ENCODE assay signal across 1 cellular context in the genomic region with DNA sequence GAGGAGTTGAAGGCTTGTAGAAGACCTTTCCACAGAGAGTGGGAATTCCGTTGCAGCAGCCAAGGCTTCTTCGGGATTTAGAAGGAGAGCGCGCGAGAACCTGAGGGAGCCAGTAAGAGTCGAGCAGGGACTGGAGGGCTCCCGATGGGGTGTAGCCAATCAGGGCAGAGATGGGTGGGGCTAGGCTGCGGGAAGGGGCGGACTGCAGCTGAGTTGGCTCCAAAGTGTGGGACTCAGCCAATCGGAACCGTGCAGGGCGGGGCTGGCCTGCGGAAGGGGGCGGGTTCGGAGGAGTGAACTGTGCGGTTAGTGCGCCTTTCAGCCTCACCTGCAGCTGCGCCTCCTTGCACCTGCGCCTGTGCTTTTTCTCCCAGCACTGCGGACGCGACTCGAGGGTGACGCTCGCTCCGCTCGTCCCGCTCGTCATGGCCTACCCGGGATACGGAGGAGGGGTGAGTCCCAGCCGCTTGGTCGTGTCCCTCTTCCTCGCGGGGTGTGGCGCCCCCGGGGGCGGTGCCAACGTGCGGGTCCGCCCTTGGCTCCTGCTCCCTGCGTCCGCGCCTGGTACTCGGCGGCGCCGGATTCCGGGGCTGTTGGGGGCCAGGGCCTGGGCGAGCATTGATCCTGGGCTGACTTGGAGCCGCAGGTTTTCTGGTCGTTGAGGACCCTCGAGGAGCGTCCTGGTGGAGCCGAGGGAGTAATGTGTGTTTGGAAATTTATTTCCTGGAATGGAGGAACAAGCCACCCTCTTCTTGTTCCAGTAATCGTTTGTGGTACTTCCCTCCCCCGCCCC.
TF ChIP-seq lines count a peak whose summit lies in the region.

A gene with protein sequence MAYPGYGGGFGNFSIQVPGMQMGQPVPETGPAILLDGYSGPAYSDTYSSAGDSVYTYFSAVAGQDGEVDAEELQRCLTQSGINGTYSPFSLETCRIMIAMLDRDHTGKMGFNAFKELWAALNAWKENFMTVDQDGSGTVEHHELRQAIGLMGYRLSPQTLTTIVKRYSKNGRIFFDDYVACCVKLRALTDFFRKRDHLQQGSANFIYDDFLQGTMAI (plus strand): TSS at position 309 of the 793 bp plus-strand sequence. CDS start 117 bp downstream, at position 426.

TF ChIP-seq in A549, 52 proteins besides CTCF, POLR2A, EP300 and RAD21 (continued from another document):
- TF ChIP-seq, protein P1, sequence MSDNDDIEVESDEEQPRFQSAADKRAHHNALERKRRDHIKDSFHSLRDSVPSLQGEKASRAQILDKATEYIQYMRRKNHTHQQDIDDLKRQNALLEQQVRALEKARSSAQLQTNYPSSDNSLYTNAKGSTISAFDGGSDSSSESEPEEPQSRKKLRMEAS (IDR thresholded peaks at IDR 0.05): peak; percentile 45; the same call in 1 of the 2 replicates
- TF ChIP-seq SMC3 (IDR thresholded peaks at IDR 0.05): no peak
- TF ChIP-seq, protein P2, sequence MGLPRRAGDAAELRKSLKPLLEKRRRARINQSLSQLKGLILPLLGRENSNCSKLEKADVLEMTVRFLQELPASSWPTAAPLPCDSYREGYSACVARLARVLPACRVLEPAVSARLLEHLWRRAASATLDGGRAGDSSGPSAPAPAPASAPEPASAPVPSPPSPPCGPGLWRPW (IDR thresholded peaks at IDR 0.05): no peak
- no peak for TF ChIP-seq KDM5A (IDR thresholded peaks at IDR 0.05)
- no peak for TF ChIP-seq CEBPB (IDR thresholded peaks at IDR 0.05)
- TF ChIP-seq ELK1 (IDR thresholded peaks at IDR 0.05; ENCODE audit: low read depth, low read length): no peak
- TF ChIP-seq GATA3 (IDR thresholded peaks at IDR 0.05; ENCODE audit: borderline replicate concordance): no peak
- no peak for TF ChIP-seq ZNF302 (CRISPR knock-in tag; IDR thresholded peaks at IDR 0.05)
- TF ChIP-seq ZFP36 (IDR thresholded peaks at IDR 0.05; ENCODE audit: borderline replicate concordance, partially characterized antibody): no peak
- no peak for TF ChIP-seq FOSL2 (IDR thresholded peaks at IDR 0.05)
- TF ChIP-seq FOSL2 (CRISPR knock-in tag; IDR thresholded peaks at IDR 0.05): no peak
- no peak for TF ChIP-seq NFE2L2 (conservative IDR thresholded peaks at IDR 0.05; ENCODE audit: low read length)
- TF ChIP-seq CBX8 (IDR thresholded peaks at IDR 0.05): no peak
- TF ChIP-seq NPAS2 (CRISPR knock-in tag; IDR thresholded peaks at IDR 0.05; ENCODE audit: borderline replicate concordance): no peak
- TF ChIP-seq ZSCAN20 (CRISPR knock-in tag; IDR thresholded peaks at IDR 0.05): no peak
- no peak for TF ChIP-seq POLR2AphosphoS2 (conservative IDR thresholded peaks at IDR 0.05; ENCODE audit: low read length)
- no peak for TF ChIP-seq SREBF2 (IDR thresholded peaks at IDR 0.05)
- TF ChIP-seq MAZ (IDR thresholded peaks at IDR 0.05; ENCODE audit: borderline replicate concordance, low read depth, low read length): no peak
- peak; percentile 74; the same call in 1 of the 2 replicates for TF ChIP-seq E2F6 (IDR thresholded peaks at IDR 0.05; ENCODE audit: borderline replicate concordance, low read depth)
- no peak for TF ChIP-seq BHLHE40 (IDR thresholded peaks at IDR 0.05; ENCODE audit: low read depth, low read length)
- no peak for TF ChIP-seq CBX2 (IDR thresholded peaks at IDR 0.05; ENCODE audit: borderline replicate concordance, low read depth)
- no peak for TF ChIP-seq TP53 (CRISPR knock-in tag; IDR thresholded peaks at IDR 0.05)
- no peak for TF ChIP-seq ESRRA (IDR thresholded peaks at IDR 0.05; ENCODE audit: borderline replicate concordance, low read length)
- TF ChIP-seq, protein P3, sequence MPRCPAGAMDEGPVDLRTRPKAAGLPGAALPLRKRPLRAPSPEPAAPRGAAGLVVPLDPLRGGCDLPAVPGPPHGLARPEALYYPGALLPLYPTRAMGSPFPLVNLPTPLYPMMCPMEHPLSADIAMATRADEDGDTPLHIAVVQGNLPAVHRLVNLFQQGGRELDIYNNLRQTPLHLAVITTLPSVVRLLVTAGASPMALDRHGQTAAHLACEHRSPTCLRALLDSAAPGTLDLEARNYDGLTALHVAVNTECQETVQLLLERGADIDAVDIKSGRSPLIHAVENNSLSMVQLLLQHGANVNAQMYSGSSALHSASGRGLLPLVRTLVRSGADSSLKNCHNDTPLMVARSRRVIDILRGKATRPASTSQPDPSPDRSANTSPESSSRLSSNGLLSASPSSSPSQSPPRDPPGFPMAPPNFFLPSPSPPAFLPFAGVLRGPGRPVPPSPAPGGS (IDR thresholded peaks at IDR 0.05): 0 out of 3 replicates have a peak, but pooled peaks have one; percentile 47
- no peak for TF ChIP-seq HOXB13 (CRISPR knock-in tag; IDR thresholded peaks at IDR 0.05; ENCODE audit: low read depth)
